9 cellular contexts compared by ENCODE assay signal in genomic region chr2:160278889-160279196, GRCh38.
A peak's percentile ranks its signal among the peaks of the same experiment; 100 is the strongest.
DNase-seq lines count a peak whose midpoint lies in the region; ATAC-seq, FAIRE-seq and TF ChIP-seq lines count a peak whose summit lies in the region.
"Had no signal": no experiment of that assay in that cellular context is flagged by ENCODE, and none has a peak within 500 bp of the region (broad histone marks: within the 10 kb centered on the region; RNA-seq: fewer than 3 reads in every experiment).

No MANE protein-coding gene starts in this region.

- no peak overlapping the region for H3K4me2 ChIP-seq in endothelial cell of umbilical vein (ENCODE audit: insufficient read depth, low read length)

- peak overlapping the region; percentile 80 for H3K27ac ChIP-seq in endothelial cell of umbilical vein (ENCODE audit: insufficient read depth, low read depth, low read length)

- H4K20me1 ChIP-seq in endothelial cell of umbilical vein (replicated peaks; ENCODE audit: control insufficient read depth, extremely low read depth, insufficient read depth, low read length), result no peaks in the 10 kb centered on the region

- TF ChIP-seq CTCF in endothelial cell of umbilical vein (IDR thresholded peaks at IDR 0.05; ENCODE audit: extremely low read depth in 1 of 2, insufficient read depth in 1 of 2, low read depth in 1 of 2, low read length in 2 of 2), result peak; percentile 29 to 50
- peak; percentile 45 to 58 (median 51) for TF ChIP-seq CTCF in nephron (IDR thresholded peaks at IDR 0.05; ENCODE audit: unreplicated experiment in 3 of 3)

- peaks cover 79% of the 10 kb centered on the region for H3K36me3 Mint-ChIP-seq in nephron (ENCODE audit: low read depth)

- no peak for ATAC-seq in HG02571 (IDR thresholded peaks at IDR 0.05; ENCODE audit: unreplicated experiment)

- CTCF ChIA-PET in endothelial cell of umbilical vein (lab: Charles Lee), result interaction anchor here (0.6 to 5.6 kb wide), 20 partner anchors 9 to 785 kb away, joined by 3 to 40 read pairs (median 5); no protein-coding TSS in a partner anchor

- no peak overlapping the region for H3K4me3 ChIP-seq in endothelial cell of umbilical vein (replicated peaks in 1 of 3; ENCODE audit: insufficient read depth in 1 of 3, low read depth in 1 of 3, low read length in 3 of 3)

- H3K36me3 ChIP-seq in endothelial cell of umbilical vein (ENCODE audit: control insufficient read depth in 2 of 2, extremely low read depth in 1 of 2, insufficient read depth in 2 of 2, low read length in 2 of 2), result peaks cover 7 to 31% of the 10 kb centered on the region in 2 experiments

- no peak overlapping the region for H3K9ac ChIP-seq in endothelial cell of umbilical vein (replicated peaks; ENCODE audit: extremely low read depth, insufficient read depth, low read length)

- H3K27me3 ChIP-seq in endothelial cell of umbilical vein (ENCODE audit: control insufficient read depth in 2 of 2, insufficient read depth in 2 of 2, low read length in 2 of 2), result no peaks in the 10 kb centered on the region

- H3K9me3 ChIP-seq in endothelial cell of umbilical vein (replicated peaks; ENCODE audit: control insufficient read depth, insufficient read depth, low read length), result no peaks in the 10 kb centered on the region

- H3K4me1 Mint-ChIP-seq in nephron, result peaks cover 38% of the 10 kb centered on the region

- no peak overlapping the region for H3K4me3 Mint-ChIP-seq in nephron

- no peak for FAIRE-seq in endothelial cell of umbilical vein (lab: Jason Lieb, UNC)

- BruUV-seq in endothelial cell of umbilical vein (replicated peaks; lab: Mats Ljungman, UMichigan), result no TSS peak

- peaks cover 44% of the 10 kb centered on the region for H3K4me1 ChIP-seq in endothelial cell of umbilical vein (ENCODE audit: control insufficient read depth, extremely low read depth, insufficient read depth, low read length)

- DNase-seq in AG20443 (ENCODE audit: low spot score) (peak; percentile 25), NCI-H2227 treated with DMSO at 0.1 percent for 48 hours (lab: John Stamatoyannopoulos, UW) (peak; percentile 58), endothelial cell of umbilical vein (ENCODE audit: low read depth, low spot score) (peak; percentile 58), NCI-H524 treated with DMSO at 0.1 percent for 48 hours (lab: John Stamatoyannopoulos, UW) (no peak), RPMI8226 (no peak), hypothalamus (lab: John Stamatoyannopoulos, UW) (no peak)
- DNase-seq: activated naive CD4-positive, alpha-beta T cell had no signal

- dilution Hi-C loops in endothelial cell of umbilical vein (cut with MboI; ENCODE audit: extremely low pct_ligation_motif_present, low sequenced_read_pairs), result no loop called here

- no peaks in the 10 kb centered on the region for H3K79me2 ChIP-seq in endothelial cell of umbilical vein (ENCODE audit: control insufficient read depth, insufficient read depth, low read length)

- H3K27me3 Mint-ChIP-seq in nephron (ENCODE audit: low read depth), result no peaks in the 10 kb centered on the region

- intact Hi-C loops in endothelial cell of umbilical vein (cut with micrococcal nuclease), result loop anchor here (1.0 to 10.0 kb wide), 8 partner anchors 9 to 796 kb away; partner anchors contain the start of gene RBMS1

- H3K9me3 Mint-ChIP-seq in nephron, result no peaks in the 10 kb centered on the region

- peak overlapping the region; percentile 72 to 90 (median 78) for H3K27ac Mint-ChIP-seq in nephron

- no peak overlapping the region for H2AFZ ChIP-seq in endothelial cell of umbilical vein (ENCODE audit: low read depth, low read length)

- POLR2A ChIA-PET in endothelial cell of umbilical vein (lab: Charles Lee), result interaction anchor here (1.1 kb wide), 1 partner anchor 10 kb away, joined by 4 read pairs; no protein-coding TSS in a partner anchor

- H3K9me1 ChIP-seq in endothelial cell of umbilical vein (replicated peaks; ENCODE audit: control insufficient read depth, extremely low read depth, insufficient read depth, low read length), result no peaks in the 10 kb centered on the region

- TF ChIP-seq POLR2A in endothelial cell of umbilical vein (IDR thresholded peaks at IDR 0.05; ENCODE audit: low read depth, low read length), result peak; percentile 0

TF ChIP-seq in endothelial cell of umbilical vein, 7 proteins besides CTCF, POLR2A, EP300 and RAD21:
- no peak for TF ChIP-seq MAX (IDR thresholded peaks at IDR 0.05; ENCODE audit: insufficient read depth, insufficient read length)
- TF ChIP-seq FOS (IDR thresholded peaks at IDR 0.05; ENCODE audit: borderline replicate concordance, insufficient read depth, low read length), result no peak
- TF ChIP-seq GATA2 (IDR thresholded peaks at IDR 0.05; ENCODE audit: insufficient read depth, insufficient read length, low read depth, low read length), result no peak
- TF ChIP-seq EZH2 (IDR thresholded peaks at IDR 0.05; ENCODE audit: borderline replicate concordance, low read depth, low read length, severe bottlenecking), result no peak
- no peak for TF ChIP-seq POLR2AphosphoS5 (IDR thresholded peaks at IDR 0.05; ENCODE audit: insufficient read depth, low read depth, low read length)
- TF ChIP-seq MYC (IDR thresholded peaks at IDR 0.05; ENCODE audit: low read depth, low read length), result no peak

Comparison
In these comparisons a context has a peak if more than half of its experiments do, and no peak if none do; other contexts are left out.
1. DNase-seq: peak in AG20443 (single experiment), NCI-H2227 treated with DMSO at 0.1 percent for 48 hours (single experiment) and endothelial cell of umbilical vein (single experiment); none in NCI-H524 treated with DMSO at 0.1 percent for 48 hours (single experiment), RPMI8226 (single experiment) and hypothalamus (0 of 51).